ENCODE assay signal across 23 cellular contexts in genomic region chr14:54919330-54919729, GRCh38.
"Had no signal": no experiment of that assay in that cellular context is flagged by ENCODE, and none has a peak within 500 bp of the region (broad histone marks: within the 10 kb centered on the region; RNA-seq: fewer than 3 reads in every experiment).

No MANE protein-coding gene starts in this region.

- H3K36me3 ChIP-seq: left lung, prostate gland, right atrium auricular region, stomach, thyroid gland, vagina had no signal

- ATAC-seq: left lung; mucosa of descending colon; naive thymus-derived CD8-positive, alpha-beta T cell; sciatic nerve; stimulated activated effector memory CD8-positive, alpha-beta T cell treated with anti-CD3 and anti-CD28 coated beads, Interleukin-12 subunit alpha, Interleukin-12 subunit beta, amount 100 ng/mL, for 72 hours had no signal

- H3K4me3 ChIP-seq: dorsolateral prefrontal cortex, left lung, mucosa of descending colon, prostate gland, right atrium auricular region, stomach, thyroid gland, vagina had no signal

- H3K4me1 ChIP-seq: left lung, prostate gland, right atrium auricular region, stomach, thyroid gland, vagina had no signal

- DNase-seq: dorsolateral prefrontal cortex; effector CD4-positive, alpha-beta T cell; hypothalamus; immature natural killer cell; kidney; left lung; mesenchymal stem cell; mucosa of descending colon; naive thymus-derived CD8-positive, alpha-beta T cell; nephron progenitor cell; nucleus accumbens; stimulated activated CD4-positive, alpha-beta T cell treated with anti-CD3 and anti-CD28 coated beads, Interleukin-2, amount 100 ng/mL, for 24 hours; stimulated activated CD4-positive, alpha-beta T cell treated with anti-CD3 and anti-CD28 coated beads, Interleukin-4, amount 100 ng/mL, for 24 hours; stimulated activated naive CD4-positive, alpha-beta T cell treated with Interleukin-2 at 50 U/mL for 16 hours; stomach; thyroid gland; trophoblast cell had no signal

- H3K27me3 ChIP-seq: dorsolateral prefrontal cortex, left lung, right atrium auricular region, stomach, thyroid gland, vagina had no signal

- H3K27ac ChIP-seq: dorsolateral prefrontal cortex, left lung, prostate gland, right atrium auricular region, stomach, thyroid gland, vagina had no signal

- H3K9me3 ChIP-seq: left lung, mucosa of descending colon, prostate gland, right atrium auricular region, stomach, thyroid gland, vagina had no signal

- FAIRE-seq: frontal cortex, kidney had no signal
